Comparison of ENCODE assay signal across 17 cellular contexts in the genomic region with DNA sequence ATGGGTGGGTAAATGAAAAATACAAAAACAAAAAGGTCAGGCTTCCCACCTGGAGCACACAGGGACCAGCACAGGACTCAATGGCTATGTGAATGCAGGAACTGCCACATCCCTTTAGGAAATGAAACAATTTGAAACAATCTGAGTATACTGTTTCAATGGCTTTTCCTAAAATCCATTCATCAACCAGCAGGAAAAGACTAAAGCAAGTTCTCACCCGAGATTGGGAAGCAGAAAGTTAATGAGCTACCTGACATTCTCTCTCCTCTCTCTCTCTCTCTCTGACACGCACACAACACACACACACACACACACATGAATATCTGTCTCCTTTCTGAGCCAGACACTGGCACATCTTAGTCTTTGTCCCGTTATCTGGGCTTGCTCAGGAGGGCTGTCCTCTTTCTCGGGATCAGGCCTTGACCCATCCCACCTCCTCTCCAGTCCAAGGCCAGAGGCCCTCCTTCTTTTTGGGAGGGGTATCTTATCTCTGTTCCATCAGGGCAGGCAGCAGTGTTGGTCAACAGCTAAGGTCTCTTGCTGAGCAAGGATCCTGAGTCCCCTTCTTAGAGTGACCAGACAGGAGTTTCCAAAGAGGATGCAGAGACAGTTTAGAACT. TPM values are rescaled to one million over a fixed set of nuclear protein-coding genes. Genes with fewer than 3 reads are reported as not detected.
DNase-seq lines count a peak whose midpoint lies in the region; ATAC-seq and TF ChIP-seq lines count a peak whose summit lies in the region.
"Had no signal": no experiment of that assay in that cellular context is flagged by ENCODE, and none has a peak within 500 bp of the region (broad histone marks: within the 10 kb centered on the region; RNA-seq: fewer than 3 reads in every experiment).

No MANE protein-coding gene starts in this region.

- H3K9ac ChIP-seq in BLaER1 treated with 17β-estradiol and CSF1 and Interleukin-3, amounts not matched to agents 10 nM and 100 nM: peak overlapping the region in 9 of 11 experiments; percentile 58 to 70 (median 65); a peak in 16 of 22 replicates

- intact Hi-C loops in natural killer cell (cut with micrococcal nuclease): no loop called here

- no peaks in the 10 kb centered on the region for H3K36me3 Mint-ChIP-seq in natural killer cell
- H3K36me3 Mint-ChIP-seq: T-cell had no signal

- no peak overlapping the region for H3K27ac Mint-ChIP-seq in natural killer cell

- peaks cover 11 to 12% of the 10 kb centered on the region in 2 donors for H3K4me1 Mint-ChIP-seq in natural killer cell

- in situ Hi-C loops in brain microvascular endothelial cell (cut with HindIII; ENCODE audit: low pct_ligation_motif_present, low sequenced_read_pairs): no loop called here

- H3K36me3 ChIP-seq in BLaER1 treated with 17β-estradiol and CSF1 and Interleukin-3, amounts not matched to agents 10 nM and 100 nM: no peaks in the 10 kb centered on the region
- H3K36me3 ChIP-seq in brain microvascular endothelial cell (replicated peaks): no peaks in the 10 kb centered on the region

- TF ChIP-seq CTCF in brain microvascular endothelial cell (IDR thresholded peaks at IDR 0.05; ENCODE audit: low read depth, low read length, missing control alignments) (no peak), natural killer cell (IDR thresholded peaks at IDR 0.05) (no peak)

- H3K9me3 ChIP-seq in BLaER1 treated with 17β-estradiol and CSF1 and Interleukin-3, amounts not matched to agents 10 nM and 100 nM (replicated peaks in 1 of 11): no peaks in the 10 kb centered on the region

- DNase-seq in brain microvascular endothelial cell: no peak
- peak; percentile 60 for DNase-seq in kidney tubule cell (ENCODE audit: low spot score)
- no peak for DNase-seq in NCI-H524 (lab: John Stamatoyannopoulos, UW)
- no peak for DNase-seq in DMS79 (lab: John Stamatoyannopoulos, UW)
- no peak for DNase-seq in natural killer cell
- DNase-seq: activated CD4-positive, alpha-beta T cell treated with anti-CD3 and anti-CD28 coated beads for 4 hours; activated effector memory CD4-positive, alpha-beta T cell treated with Interleukin-2 at 50 U/mL for 16 hours; KG1; NCI-H1930; T-cell had no signal

- H3K27ac ChIP-seq in BLaER1 treated with 17β-estradiol and CSF1 and Interleukin-3, amounts not matched to agents 10 nM and 100 nM: peak overlapping the region in 10 of 11 experiments; percentile 60 to 82 (median 80); a peak in 20 of 22 replicates
- H3K27ac ChIP-seq in brain microvascular endothelial cell (peak overlapping the region; percentile 70), skin epidermis (peak overlapping the region in 16 of 21 experiments; percentile 10 to 88 (median 52))

- H3K4me3 ChIP-seq in BLaER1 treated with 17β-estradiol and CSF1 and Interleukin-3, amounts not matched to agents 10 nM and 100 nM: peak overlapping the region in 4 of 10 experiments; percentile 35 to 50 (median 46); a peak in 6 of 20 replicates
- H3K4me3 ChIP-seq in brain microvascular endothelial cell (ENCODE audit: low read depth, low read length): no peak overlapping the region
- no peak overlapping the region for H3K4me3 ChIP-seq in skin epidermis

- H3K4me2 ChIP-seq in BLaER1 treated with 17β-estradiol and CSF1 and Interleukin-3, amounts not matched to agents 10 nM and 100 nM: peak overlapping the region; percentile 85 to 96 (median 92)

- H3K9me3 Mint-ChIP-seq in natural killer cell: no peaks in the 10 kb centered on the region
- H3K9me3 Mint-ChIP-seq: central memory CD8-positive, alpha-beta T cell; T-cell had no signal

- no peak overlapping the region for H3K4me3 Mint-ChIP-seq in natural killer cell
- H3K4me3 Mint-ChIP-seq: central memory CD8-positive, alpha-beta T cell had no signal

- H3K4me1 ChIP-seq in BLaER1 treated with 17β-estradiol and CSF1 and Interleukin-3, amounts not matched to agents 10 nM and 100 nM: peaks cover 54 to 74% (median 70%) of the 10 kb centered on the region in 10 experiments

- peaks cover 8% of the 10 kb centered on the region in 2 donors for H3K27me3 Mint-ChIP-seq in natural killer cell (ENCODE audit: low read depth in 2 of 2)

- H4K20me1 ChIP-seq in BLaER1 treated with 17β-estradiol and CSF1 and Interleukin-3, amounts not matched to agents 10 nM and 100 nM: no peaks in the 10 kb centered on the region

- H3K27me3 ChIP-seq in BLaER1 treated with 17β-estradiol and CSF1 and Interleukin-3, amounts not matched to agents 10 nM and 100 nM: no peaks in the 10 kb centered on the region
- H3K27me3 ChIP-seq in brain microvascular endothelial cell (replicated peaks): no peaks in the 10 kb centered on the region

- ATAC-seq in natural killer cell (no peak), GM18858 (IDR thresholded peaks at IDR 0.05; ENCODE audit: unreplicated experiment) (no peak)
- ATAC-seq: T-cell had no signal

RNA-seq across cellular contexts. Expression of a gene that starts 11.6 kb away (rescaled TPM):
- 100 to 1,000 TPM; 163 to 207 (median 188) TPM for total RNA-seq in natural killer cell

RNA-seq across cellular contexts. Expression of a gene that starts 25.2 kb away (rescaled TPM):
- total RNA-seq in natural killer cell: not detected

RNA-seq across cellular contexts. Expression of a gene that starts 49.4 kb away (rescaled TPM):
- total RNA-seq in natural killer cell: not detected
- total RNA-seq: Daoy, fibroblast of villous mesenchyme, omental fat pad, T-cell had no signal
